Comparison of ENCODE assay signal across 13 cellular contexts in the genomic region with DNA sequence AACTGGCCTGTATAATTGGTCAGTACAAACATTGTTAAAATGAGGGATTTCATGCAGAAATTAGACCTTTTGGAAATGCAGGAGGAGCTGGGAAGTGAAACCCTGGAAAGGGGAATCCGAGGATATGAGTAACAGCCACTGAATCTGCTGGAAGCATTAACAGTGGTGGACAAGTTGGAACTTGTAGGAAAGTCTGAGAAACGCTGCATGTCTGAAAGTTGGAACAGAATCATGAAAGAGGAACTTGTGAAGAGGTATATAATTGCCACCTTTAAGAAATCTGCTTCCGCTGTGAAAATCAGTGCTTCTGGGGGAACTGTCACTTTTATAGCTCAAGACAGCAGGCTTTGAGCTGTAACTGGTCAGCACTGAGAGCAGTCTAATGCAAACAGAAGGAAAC.
"Had no signal": no experiment of that assay in that cellular context is flagged by ENCODE, and none has a peak within 500 bp of the region (broad histone marks: within the 10 kb centered on the region; RNA-seq: fewer than 3 reads in every experiment).

No MANE protein-coding gene starts in this region.

- H3K36me3 Mint-ChIP-seq: activated naive CD4-positive, alpha-beta T cell treated with anti-CD3 and anti-CD28 coated beads, Interleukin-2, amount 10 ng/mL, durations not matched to agents 7 days and 5 days; naive B cell; stimulated activated effector memory CD8-positive, alpha-beta T cell treated with anti-CD3 and anti-CD28 coated beads, Interleukin-12 subunit alpha, Interleukin-12 subunit beta, amount 100 ng/mL, for 72 hours had no signal

- H3K4me3 Mint-ChIP-seq: activated naive CD4-positive, alpha-beta T cell treated with anti-CD3 and anti-CD28 coated beads, Interleukin-2, amount 10 ng/mL, durations not matched to agents 7 days and 5 days; activated T-helper 17 cell treated with anti-CD3 and anti-CD28 coated beads, Interleukin-2, amount 50 U/mL, for 72 hours; naive B cell; stimulated activated effector memory CD8-positive, alpha-beta T cell treated with anti-CD3 and anti-CD28 coated beads, Interleukin-12 subunit alpha, Interleukin-12 subunit beta, amount 100 ng/mL, for 72 hours had no signal

- H3K4me1 Mint-ChIP-seq: activated naive CD4-positive, alpha-beta T cell treated with anti-CD3 and anti-CD28 coated beads, Interleukin-2, amount 10 ng/mL, durations not matched to agents 7 days and 5 days; activated T-helper 17 cell treated with anti-CD3 and anti-CD28 coated beads, Interleukin-2, amount 50 U/mL, for 72 hours; naive B cell; stimulated activated effector memory CD8-positive, alpha-beta T cell treated with anti-CD3 and anti-CD28 coated beads, Interleukin-12 subunit alpha, Interleukin-12 subunit beta, amount 100 ng/mL, for 72 hours had no signal

- H3K27ac Mint-ChIP-seq: activated naive CD4-positive, alpha-beta T cell treated with anti-CD3 and anti-CD28 coated beads, Interleukin-2, amount 10 ng/mL, durations not matched to agents 7 days and 5 days; activated T-helper 17 cell treated with anti-CD3 and anti-CD28 coated beads, Interleukin-2, amount 50 U/mL, for 72 hours; naive B cell; stimulated activated effector memory CD8-positive, alpha-beta T cell treated with anti-CD3 and anti-CD28 coated beads, Interleukin-12 subunit alpha, Interleukin-12 subunit beta, amount 100 ng/mL, for 72 hours had no signal

- ATAC-seq: activated T-helper 17 cell treated with anti-CD3 and anti-CD28 coated beads, Interleukin-2, amount 50 U/mL, for 72 hours; lower lobe of right lung; stimulated activated effector memory CD8-positive, alpha-beta T cell treated with anti-CD3 and anti-CD28 coated beads, Interleukin-12 subunit alpha, Interleukin-12 subunit beta, amount 100 ng/mL, for 72 hours had no signal

- H3K27me3 Mint-ChIP-seq: activated naive CD4-positive, alpha-beta T cell treated with anti-CD3 and anti-CD28 coated beads, Interleukin-2, amount 10 ng/mL, durations not matched to agents 7 days and 5 days; activated T-helper 17 cell treated with anti-CD3 and anti-CD28 coated beads, Interleukin-2, amount 50 U/mL, for 72 hours; naive B cell had no signal

- DNase-seq: activated CD4-positive, alpha-beta T cell treated with anti-CD3 and anti-CD28 coated beads, Interleukin-2, amount 50 U/mL, for 1 hour; activated naive CD4-positive, alpha-beta T cell treated with anti-CD3 and anti-CD28 coated beads, Interleukin-2, amount 10 ng/mL, durations not matched to agents 7 days and 5 days; activated T-cell treated with anti-CD3 and anti-CD28 coated beads for 4 hours; central memory CD4-positive, alpha-beta T cell; effector CD4-positive, alpha-beta T cell; hippocampal formation; lower lobe of right lung; naive B cell; small intestine; thyroid gland; uterus had no signal
